In the genomic region with DNA sequence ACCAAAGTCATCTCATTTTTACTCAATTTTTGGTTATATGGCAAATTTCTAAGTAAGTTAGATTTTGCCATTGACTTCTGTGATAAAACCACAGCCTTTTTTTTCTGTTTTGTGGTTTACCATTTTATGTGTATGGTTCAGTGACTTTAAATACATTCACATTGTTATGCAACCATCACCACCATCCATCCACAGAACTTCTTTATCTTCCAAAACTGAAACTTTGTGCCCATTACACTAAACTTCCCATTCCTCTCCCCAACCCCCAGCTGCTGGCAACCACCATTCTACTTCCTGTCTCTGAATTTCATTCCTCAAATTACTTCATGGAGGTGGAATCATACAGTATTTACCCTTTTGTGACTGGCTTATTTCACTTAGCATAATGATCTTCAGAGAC, we compare ENCODE assay signal across 25 cellular contexts.
"Had no signal": no experiment of that assay in that cellular context is flagged by ENCODE, and none has a peak within 500 bp of the region (broad histone marks: within the 10 kb centered on the region; RNA-seq: fewer than 3 reads in every experiment).

No MANE protein-coding gene starts in this region.

- DNase-seq: effector CD4-positive, alpha-beta T cell; endodermal cell; erythroblast; foreskin keratinocyte; head of caudate nucleus; hippocampal formation; left colon; left ventricle myocardium superior; mesenchymal stem cell; midbrain; nucleus accumbens; ovary; sigmoid colon; stimulated activated CD4-positive, alpha-beta T cell treated with anti-CD3 and anti-CD28 coated beads, Interleukin-2, amount 100 ng/mL, for 24 hours; stimulated activated CD4-positive, alpha-beta T cell treated with anti-CD3 and anti-CD28 coated beads, Interleukin-4, amount 100 ng/mL, for 4 hours; stimulated activated naive B cell treated with anti-CD40 and anti-IgM and Interleukin-4, amounts not matched to agents 10 μg/mL and 1 μg/mL and 100 μg/mL, for 72 hours; stimulated activated naive CD8-positive, alpha-beta T cell treated with anti-CD3 and anti-CD28 coated beads, Interleukin-15, amount 100 ng/mL, for 72 hours; trophoblast cell had no signal

- H3K4me2 ChIP-seq: neural progenitor cell had no signal

- FAIRE-seq: endothelial cell of umbilical vein had no signal

- H3K27me3 ChIP-seq: foreskin keratinocyte, neural progenitor cell, ovary, right atrium auricular region, sigmoid colon had no signal

- ATAC-seq: foreskin keratinocyte; left colon; left ventricle myocardium superior; natural killer cell treated with Interleukin-12 subunit alpha and Interleukin-12 subunit beta and Interleukin-15 and Interleukin-18, amount 100 ng/mL, for 72 hours; stimulated activated naive B cell treated with anti-CD40 and anti-IgM and Interleukin-4, amounts not matched to agents 10 μg/mL and 1 μg/mL and 100 μg/mL, for 72 hours; stimulated activated naive CD8-positive, alpha-beta T cell treated with anti-CD3 and anti-CD28 coated beads, Interleukin-15, amount 100 ng/mL, for 72 hours had no signal

- H3K4me1 ChIP-seq: foreskin keratinocyte, neural progenitor cell, right atrium auricular region, sigmoid colon had no signal

- H3K27ac ChIP-seq: foreskin keratinocyte, neural progenitor cell, ovary, right atrium auricular region, sigmoid colon, skin epidermis, thoracic aorta had no signal

- H3K36me3 ChIP-seq: neural progenitor cell, ovary, right atrium auricular region, sigmoid colon, thoracic aorta had no signal

- H3K4me3 ChIP-seq: lung, neural progenitor cell, ovary, right atrium auricular region, sigmoid colon, skin epidermis, thoracic aorta had no signal

- H3K9me3 ChIP-seq: ovary, right atrium auricular region, sigmoid colon, thoracic aorta had no signal

- H2AFZ ChIP-seq: neural progenitor cell had no signal

- H3K9ac ChIP-seq: neural progenitor cell had no signal
